Comparison of ENCODE assay signal across 11 cellular contexts in genomic region chr14:85534914-85535313, GRCh38. TPM values are rescaled to one million over a fixed set of nuclear protein-coding genes. Genes with fewer than 3 reads are reported as not detected.
DNase-seq lines count a peak whose midpoint lies in the region; ATAC-seq, FAIRE-seq and TF ChIP-seq lines count a peak whose summit lies in the region.
"Had no signal": no experiment of that assay in that cellular context is flagged by ENCODE, and none has a peak within 500 bp of the region (broad histone marks: within the 10 kb centered on the region; RNA-seq: fewer than 3 reads in every experiment).

No MANE protein-coding gene starts in this region.

- H3K27me3 ChIP-seq in right atrium auricular region (no peaks in the 10 kb centered on the region), endothelial cell of umbilical vein (ENCODE audit: control insufficient read depth in 2 of 2, insufficient read depth in 2 of 2, low read length in 2 of 2) (no peaks in the 10 kb centered on the region), vagina (no peaks in the 10 kb centered on the region)

- H3K9me1 ChIP-seq in endothelial cell of umbilical vein (replicated peaks; ENCODE audit: control insufficient read depth, extremely low read depth, insufficient read depth, low read length) = no peaks in the 10 kb centered on the region

- H3K4me2 ChIP-seq in endothelial cell of umbilical vein (ENCODE audit: insufficient read depth, low read length) = peak overlapping the region; percentile 97

- TF ChIP-seq CTCF in right atrium auricular region (IDR thresholded peaks at IDR 0.05) (no peak), endothelial cell of umbilical vein (IDR thresholded peaks at IDR 0.05; ENCODE audit: extremely low read depth in 1 of 2, insufficient read depth in 1 of 2, low read depth in 1 of 2, low read length in 2 of 2) (no peak), neural crest cell (conservative IDR thresholded peaks at IDR 0.05) (no peak), vagina (IDR thresholded peaks at IDR 0.05) (no peak)

- peaks cover 71% of the 10 kb centered on the region for H3K4me1 Mint-ChIP-seq in neural crest cell

- no peaks in the 10 kb centered on the region for H3K36me3 Mint-ChIP-seq in neural crest cell (ENCODE audit: low read depth)
- H3K36me3 Mint-ChIP-seq: CD4-positive, CD25-positive, alpha-beta regulatory T cell had no signal

- no peak overlapping the region for H3K27ac Mint-ChIP-seq in neural crest cell (ENCODE audit: unreplicated experiment)

- H3K9me3 ChIP-seq in right atrium auricular region (no peaks in the 10 kb centered on the region), endothelial cell of umbilical vein (replicated peaks; ENCODE audit: control insufficient read depth, insufficient read depth, low read length) (no peaks in the 10 kb centered on the region), vagina (no peaks in the 10 kb centered on the region)

- TF ChIP-seq POLR2A in endothelial cell of umbilical vein (IDR thresholded peaks at IDR 0.05; ENCODE audit: low read depth, low read length) (no peak), vagina (IDR thresholded peaks at IDR 0.05) (no peak)

- H3K79me2 ChIP-seq in endothelial cell of umbilical vein (ENCODE audit: control insufficient read depth, insufficient read depth, low read length) = peaks cover 60% of the 10 kb centered on the region

- peak overlapping the region; percentile 89 for H3K4me3 Mint-ChIP-seq in neural crest cell
- H3K4me3 Mint-ChIP-seq: CD4-positive, CD25-positive, alpha-beta regulatory T cell had no signal

- BruUV-seq in endothelial cell of umbilical vein (replicated peaks; lab: Mats Ljungman, UMichigan) = TSS peak; percentile 0

- H3K9ac ChIP-seq in endothelial cell of umbilical vein (replicated peaks; ENCODE audit: extremely low read depth, insufficient read depth, low read length) = peak overlapping the region; percentile 97

- no peak overlapping the region for H2AFZ ChIP-seq in endothelial cell of umbilical vein (ENCODE audit: low read depth, low read length)

- H3K4me1 ChIP-seq in right atrium auricular region (peaks cover 0 to 33% of the 10 kb centered on the region in 2 donors), endothelial cell of umbilical vein (ENCODE audit: control insufficient read depth, extremely low read depth, insufficient read depth, low read length) (peaks cover 31% of the 10 kb centered on the region), vagina (peaks cover 36% of the 10 kb centered on the region)

- ATAC-seq in left ventricle myocardium superior (no peak), GM18867 (IDR thresholded peaks at IDR 0.05; ENCODE audit: unreplicated experiment) (no peak)

- H3K9me3 Mint-ChIP-seq in neural crest cell = no peaks in the 10 kb centered on the region

- CTCF ChIA-PET in endothelial cell of umbilical vein (lab: Charles Lee) = interaction anchor here (1.1 to 4.0 kb wide), 4 partner anchors 63 to 521 kb away, joined by 4 to 23 read pairs (median 10); no protein-coding TSS in a partner anchor

- H3K27ac ChIP-seq in right atrium auricular region = no peak overlapping the region
- peak overlapping the region; percentile 59 for H3K27ac ChIP-seq in endothelial cell of umbilical vein (ENCODE audit: insufficient read depth, low read depth, low read length)
- H3K27ac ChIP-seq in vagina = peak overlapping the region; percentile 81

- H3K4me3 ChIP-seq in right atrium auricular region (peak overlapping the region; percentile 61 to 63), endothelial cell of umbilical vein (replicated peaks in 1 of 3; ENCODE audit: insufficient read depth in 1 of 3, low read depth in 1 of 3, low read length in 3 of 3) (peak overlapping the region; percentile 69 to 94 (median 93)), vagina (peak overlapping the region; percentile 68 to 76)

- POLR2A ChIA-PET in endothelial cell of umbilical vein (lab: Charles Lee) = interaction anchor here (0.6 to 1.2 kb wide), 5 partner anchors 58 to 1281 kb away, joined by 3 to 6 read pairs (median 4); no protein-coding TSS in a partner anchor

- no peak for FAIRE-seq in endothelial cell of umbilical vein (lab: Jason Lieb, UNC)
- FAIRE-seq: GM18507, RCC 7860 had no signal

- H3K36me3 ChIP-seq in right atrium auricular region (no peaks in the 10 kb centered on the region), endothelial cell of umbilical vein (ENCODE audit: control insufficient read depth in 2 of 2, extremely low read depth in 1 of 2, insufficient read depth in 2 of 2, low read length in 2 of 2) (peaks cover 0 to 2% of the 10 kb centered on the region in 2 experiments), vagina (no peaks in the 10 kb centered on the region)

- dilution Hi-C loops in endothelial cell of umbilical vein (cut with MboI; ENCODE audit: extremely low pct_ligation_motif_present, low sequenced_read_pairs) = no loop called here

- H3K27me3 Mint-ChIP-seq in neural crest cell (ENCODE audit: low read depth) = peaks cover 67% of the 10 kb centered on the region

- intact Hi-C loops in left ventricle myocardium superior (cut with micrococcal nuclease) (no loop called here), endothelial cell of umbilical vein (cut with micrococcal nuclease) (loop anchor here (5.0 to 10.0 kb wide), 4 partner anchors 910 to 1410 kb away; no protein-coding TSS in a partner anchor), vagina (cut with DNase I) (no loop called here)

- peaks cover 12% of the 10 kb centered on the region for H4K20me1 ChIP-seq in endothelial cell of umbilical vein (replicated peaks; ENCODE audit: control insufficient read depth, extremely low read depth, insufficient read depth, low read length)

- DNase-seq in right atrium auricular region (ENCODE audit: low spot score) = no peak
- DNase-seq in left ventricle myocardium superior = no peak
- DNase-seq in endothelial cell of umbilical vein (ENCODE audit: low read depth, low spot score) = peak; percentile 47
- DNase-seq in neural crest cell (ENCODE audit: low read depth, low spot score) = no peak
- DNase-seq in vagina (ENCODE audit: extremely low spot score in 2 of 2) = no peak
- no peak for DNase-seq in SHP77 (lab: John Stamatoyannopoulos, UW)
- DNase-seq in activated CD4-positive, alpha-beta T cell treated with anti-CD3 and anti-CD28 coated beads, Interleukin-2, amount 50 U/mL, for 1 hour = no peak
- DNase-seq: CD4-positive, CD25-positive, alpha-beta regulatory T cell had no signal

TF ChIP-seq in endothelial cell of umbilical vein, 7 proteins besides CTCF, POLR2A, EP300 and RAD21:
- TF ChIP-seq MYC (IDR thresholded peaks at IDR 0.05; ENCODE audit: low read depth, low read length) (no peak), POLR2AphosphoS5 (IDR thresholded peaks at IDR 0.05; ENCODE audit: insufficient read depth, low read depth, low read length) (no peak)

RNA-seq across cellular contexts. Expression of gene FLRT2, which starts 5.0 kb away (rescaled TPM):
- 10 to 100 TPM; 10.3 to 11.9 TPM for total RNA-seq in right atrium auricular region
- total RNA-seq in left ventricle myocardium superior = 4.6 TPM
- total RNA-seq in endothelial cell of umbilical vein = 125 and 202 TPM in 2 replicates
- polyA plus RNA-seq in endothelial cell of umbilical vein = 229 and 283 TPM in 2 replicates
- polyA plus RNA-seq in endothelial cell of umbilical vein (2011; cell fraction: cytosol; rRNA removed) = 67.4 and 85.5 TPM in 2 replicates
- 707 and 779 TPM in 2 replicates for polyA plus RNA-seq in endothelial cell of umbilical vein (2011; cell fraction: nucleus; rRNA removed)
- polyA plus RNA-seq in endothelial cell of umbilical vein (2012) = 127 and 130 TPM in 2 replicates
- polyA minus RNA-seq in endothelial cell of umbilical vein = 618 and 632 TPM in 2 replicates
- polyA minus RNA-seq in endothelial cell of umbilical vein (2011; cell fraction: cytosol; rRNA and poly(A)+ RNA removed) = 0.51 TPM
- 1,280 and 1,402 TPM in 2 replicates for polyA minus RNA-seq in endothelial cell of umbilical vein (2011; cell fraction: nucleus; rRNA and poly(A)+ RNA removed)
- total RNA-seq in neural crest cell = 13.5 and 14.9 TPM in 2 replicates
- 22.8 TPM for total RNA-seq in vagina
- total RNA-seq: CD4-positive, CD25-positive, alpha-beta regulatory T cell had no signal
- polyA plus RNA-seq: CD4-positive, CD25-positive, alpha-beta regulatory T cell had no signal

Comparison
In these comparisons a context has a peak if more than half of its experiments do, and no peak if none do; other contexts are left out.
1. H3K27ac ChIP-seq: peak in endothelial cell of umbilical vein (single experiment) and vagina (single experiment); none in right atrium auricular region (0 of 2).
2. Peak in every context shown above with its lines, with median percentiles within 50 percentile points of each other: H3K4me3 ChIP-seq.